16 cellular contexts compared by ENCODE assay signal in the genomic region with DNA sequence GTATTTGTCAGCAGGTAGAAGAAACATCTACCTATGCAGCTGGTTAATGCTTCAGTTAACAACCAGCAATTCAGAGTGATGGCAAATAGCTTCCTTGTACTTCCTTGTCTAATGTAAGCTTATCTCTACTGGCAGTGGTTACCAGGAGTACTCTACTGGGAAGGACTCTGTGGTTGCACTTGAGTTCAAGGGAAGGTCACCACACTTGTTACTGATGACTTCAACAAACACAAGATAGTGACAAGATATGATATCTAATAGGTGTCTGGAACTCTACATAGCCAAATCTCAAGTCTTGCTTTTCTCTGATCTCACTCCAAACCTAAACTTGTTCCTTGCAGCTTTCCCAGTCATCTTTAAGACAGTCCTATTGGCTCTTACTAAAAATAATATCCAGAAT.
"Had no signal": no experiment of that assay in that cellular context is flagged by ENCODE, and none has a peak within 500 bp of the region (broad histone marks: within the 10 kb centered on the region; RNA-seq: fewer than 3 reads in every experiment).

No MANE protein-coding gene starts in this region.

- H3K27ac Mint-ChIP-seq: activated CD4-positive, alpha-beta T cell treated with anti-CD3 and anti-CD28 coated beads for 36 hours; activated CD8-positive, alpha-beta T cell treated with anti-CD3 and anti-CD28 coated beads, Interleukin-2, amount 10 ng/mL, durations not matched to agents 7 days and 5 days; activated naive CD8-positive, alpha-beta T cell treated with anti-CD3 and anti-CD28 coated beads, Interleukin-2, amount 50 U/mL, for 24 hours; nephron had no signal

- H3K4me1 Mint-ChIP-seq: activated CD4-positive, alpha-beta T cell treated with anti-CD3 and anti-CD28 coated beads for 36 hours; activated naive CD8-positive, alpha-beta T cell treated with anti-CD3 and anti-CD28 coated beads, Interleukin-2, amount 50 U/mL, for 24 hours had no signal

- H3K27me3 Mint-ChIP-seq: activated CD4-positive, alpha-beta T cell treated with anti-CD3 and anti-CD28 coated beads for 36 hours; activated naive CD8-positive, alpha-beta T cell treated with anti-CD3 and anti-CD28 coated beads, Interleukin-2, amount 50 U/mL, for 24 hours had no signal

- H3K9me3 Mint-ChIP-seq: activated naive CD8-positive, alpha-beta T cell treated with anti-CD3 and anti-CD28 coated beads, Interleukin-2, amount 50 U/mL, for 24 hours; nephron had no signal

- ATAC-seq: activated CD4-positive, alpha-beta T cell treated with anti-CD3 and anti-CD28 coated beads for 36 hours; activated CD8-positive, alpha-beta T cell treated with anti-CD3 and anti-CD28 coated beads, Interleukin-2, amount 10 ng/mL, durations not matched to agents 7 days and 5 days; activated naive CD8-positive, alpha-beta T cell treated with anti-CD3 and anti-CD28 coated beads, Interleukin-2, amount 50 U/mL, for 24 hours; foreskin keratinocyte; left lung had no signal

- H3K9me3 ChIP-seq: ascending aorta, left lung, sigmoid colon, transverse colon had no signal

- H3K4me1 ChIP-seq: ascending aorta, foreskin keratinocyte, left lung, sigmoid colon, transverse colon had no signal

- H3K4me3 Mint-ChIP-seq: activated CD4-positive, alpha-beta T cell treated with anti-CD3 and anti-CD28 coated beads for 36 hours; activated CD8-positive, alpha-beta T cell treated with anti-CD3 and anti-CD28 coated beads, Interleukin-2, amount 10 ng/mL, durations not matched to agents 7 days and 5 days; activated naive CD8-positive, alpha-beta T cell treated with anti-CD3 and anti-CD28 coated beads, Interleukin-2, amount 50 U/mL, for 24 hours; nephron had no signal

- H3K27ac ChIP-seq: ascending aorta, foreskin keratinocyte, left lung, sigmoid colon, transverse colon, WERI-Rb-1 had no signal

- H3K27me3 ChIP-seq: ascending aorta, foreskin keratinocyte, left lung, sigmoid colon, transverse colon had no signal

- H3K4me3 ChIP-seq: ascending aorta, left lung, sigmoid colon, transverse colon had no signal

- H3K36me3 ChIP-seq: ascending aorta, left lung, sigmoid colon, transverse colon, WERI-Rb-1 had no signal

- DNase-seq: activated CD4-positive, alpha-beta T cell treated with anti-CD3 and anti-CD28 coated beads for 36 hours; activated CD8-positive, alpha-beta memory T cell treated with anti-CD3 and anti-CD28 coated beads, Interleukin-2, amount 50 U/mL, for 48 hours; activated CD8-positive, alpha-beta T cell treated with anti-CD3 and anti-CD28 coated beads, Interleukin-2, amount 10 ng/mL, durations not matched to agents 7 days and 5 days; activated naive CD8-positive, alpha-beta T cell treated with anti-CD3 and anti-CD28 coated beads, Interleukin-2, amount 50 U/mL, for 24 hours; foreskin keratinocyte; head of caudate nucleus; islet precursor cell; left lung; sigmoid colon; stimulated activated CD4-positive, alpha-beta T cell treated with anti-CD3 and anti-CD28 coated beads, Interleukin-2, amount 100 ng/mL, for 24 hours; stimulated activated naive CD4-positive, alpha-beta T cell; substantia nigra; transverse colon; WERI-Rb-1 had no signal
